8 cellular contexts compared by ENCODE assay signal in the genomic region with DNA sequence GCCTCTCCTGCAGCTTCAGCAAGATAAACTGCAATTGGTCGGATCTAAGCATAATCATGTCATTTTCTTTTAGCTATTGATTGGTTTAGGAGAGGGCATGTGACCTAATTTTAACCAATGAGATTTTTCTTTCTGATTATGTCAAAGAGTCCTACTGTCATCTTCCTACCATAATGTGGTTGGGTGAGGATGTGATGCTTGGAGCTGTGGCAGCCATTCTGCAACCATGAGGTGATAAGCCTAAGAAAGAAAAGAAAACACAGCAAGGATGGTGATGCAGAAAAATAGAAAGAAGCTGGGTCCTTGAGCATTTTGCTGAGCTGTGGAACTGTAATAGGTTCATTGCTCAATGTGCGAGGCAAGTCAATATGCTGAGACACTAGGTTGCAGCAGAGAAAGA.
"Had no signal": no experiment of that assay in that cellular context is flagged by ENCODE, and none has a peak within 500 bp of the region (broad histone marks: within the 10 kb centered on the region; RNA-seq: fewer than 3 reads in every experiment).

No MANE protein-coding gene starts in this region.

- DNase-seq: IMR-90, Karpas-422, KBM-7, KG1 had no signal

- H3K27ac ChIP-seq: HL-60, KMS-11 had no signal

- H3K9ac ChIP-seq: KMS-11 had no signal

- H3K4me2 ChIP-seq: KMS-11 had no signal

- ATAC-seq: HepG2 had no signal

- FAIRE-seq: HepG2, HTR-8/SVneo had no signal
